8 cellular contexts compared by ENCODE assay signal in the genomic region with DNA sequence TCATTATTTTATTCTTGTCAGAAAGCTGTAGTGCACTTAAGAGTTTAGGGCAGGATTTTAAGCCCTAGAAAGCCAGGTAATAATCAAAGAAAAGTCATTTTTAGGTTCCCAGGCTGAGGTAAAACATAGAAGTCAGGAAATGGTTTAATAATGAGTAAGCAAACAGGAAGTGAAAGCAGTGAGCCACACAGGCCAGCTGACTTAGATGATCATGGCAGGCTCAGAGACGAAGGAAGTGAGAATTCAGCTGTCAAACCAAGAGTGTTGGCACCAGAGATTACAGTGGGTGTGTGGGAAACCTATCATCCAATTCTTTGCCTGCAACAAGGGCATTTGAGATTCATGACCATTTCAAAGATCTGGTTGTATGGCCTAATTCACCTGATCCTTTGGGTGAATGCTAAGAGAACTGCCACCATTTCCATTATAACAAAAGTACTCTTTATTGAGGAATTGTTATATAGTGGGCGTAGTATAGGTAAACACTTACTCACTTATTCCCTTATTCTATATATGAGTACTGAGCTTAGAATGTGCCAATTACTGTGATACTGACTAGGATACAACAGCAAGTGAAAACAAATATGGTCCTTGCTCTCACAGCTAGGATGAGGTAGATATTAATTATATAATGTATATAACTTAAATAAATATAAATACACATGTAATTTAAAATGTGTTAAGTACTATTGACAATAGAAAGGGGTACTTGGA.
DNase-seq lines count a peak whose midpoint lies in the region; ATAC-seq and TF ChIP-seq lines count a peak whose summit lies in the region.

No MANE protein-coding gene starts in this region.

- ATAC-seq in GM21367 (IDR thresholded peaks at IDR 0.05; ENCODE audit: unreplicated experiment): peak; percentile 100
- peak; percentile 100 for ATAC-seq in HG03521 (IDR thresholded peaks at IDR 0.05; ENCODE audit: unreplicated experiment)

- no peak for TF ChIP-seq CTCF in choroid plexus epithelial cell (conservative IDR thresholded peaks at IDR 0.05; ENCODE audit: low read depth, low read length)

- DNase-seq in DMS53 treated with DMSO at 0.1 percent for 48 hours (lab: John Stamatoyannopoulos, UW; ENCODE audit: unreplicated experiment): peak; percentile 23
- peak in 3 of 5 experiments; percentile 1 to 81 (median 18) for DNase-seq in T-helper 2 cell
- peak; percentile 77 for DNase-seq in choroid plexus epithelial cell (ENCODE audit: low read depth)
- DNase-seq in pons (ENCODE audit: low spot score): peak; percentile 70
- DNase-seq in NCI-H2029 treated with DMSO at 0.1 percent for 48 hours (lab: John Stamatoyannopoulos, UW): no peak
- DNase-seq in DMS 273 (lab: John Stamatoyannopoulos, UW; ENCODE audit: unreplicated experiment): no peak

- H3K4me3 ChIP-seq in choroid plexus epithelial cell (ENCODE audit: low read depth, low read length): no peak overlapping the region

Comparison
In these comparisons a context has a peak if more than half of its experiments do, and no peak if none do; other contexts are left out.
1. DNase-seq: peak in DMS53 treated with DMSO at 0.1 percent for 48 hours (single experiment), T-helper 2 cell (3 of 5), choroid plexus epithelial cell (single experiment) and pons (single experiment); none in NCI-H2029 treated with DMSO at 0.1 percent for 48 hours (single experiment) and DMS 273 (single experiment).